Comparison of ENCODE assay signal across 35 cellular contexts in genomic region chr2:83142934-83143333, GRCh38.
"Had no signal": no experiment of that assay in that cellular context is flagged by ENCODE, and none has a peak within 500 bp of the region (broad histone marks: within the 10 kb centered on the region; RNA-seq: fewer than 3 reads in every experiment).

No MANE protein-coding gene starts in this region.

- H3K36me3 ChIP-seq: brain microvascular endothelial cell, esophagus muscularis mucosa, gastrocnemius medialis, heart left ventricle, WERI-Rb-1 had no signal

- H3K36me3 Mint-ChIP-seq: activated CD4-positive, alpha-beta memory T cell treated with anti-CD3 and anti-CD28 coated beads for 36 hours; activated CD8-positive, alpha-beta memory T cell treated with anti-CD3 and anti-CD28 coated beads, Interleukin-2, amount 10 ng/mL, durations not matched to agents 7 days and 5 days; activated naive CD4-positive, alpha-beta T cell treated with anti-CD3 and anti-CD28 coated beads, Interleukin-2, amount 10 ng/mL, durations not matched to agents 7 days and 5 days; activated naive CD4-positive, alpha-beta T cell treated with anti-CD3 and anti-CD28 coated beads, Interleukin-2, amount 50 U/mL, for 72 hours had no signal

- H3K4me1 ChIP-seq: esophagus muscularis mucosa, foreskin keratinocyte, gastrocnemius medialis, heart left ventricle had no signal

- H3K4me3 Mint-ChIP-seq: activated B cell treated with CpG ODN at 0.5 μM for 24 hours; activated CD4-positive, alpha-beta memory T cell treated with anti-CD3 and anti-CD28 coated beads for 36 hours; activated CD4-positive, alpha-beta T cell treated with anti-CD3 and anti-CD28 coated beads for 36 hours; activated CD4-positive, alpha-beta T cell treated with anti-CD3 and anti-CD28 coated beads, Interleukin-2, amount 10 ng/mL, durations not matched to agents 24 days and 14 days; activated CD8-positive, alpha-beta memory T cell treated with anti-CD3 and anti-CD28 coated beads, Interleukin-2, amount 10 ng/mL, durations not matched to agents 7 days and 5 days; activated CD8-positive, alpha-beta T cell treated with anti-CD3 and anti-CD28 coated beads, Interleukin-2, amount 10 ng/mL, durations not matched to agents 7 days and 5 days; activated naive CD4-positive, alpha-beta T cell treated with anti-CD3 and anti-CD28 coated beads, Interleukin-2, amount 10 ng/mL, durations not matched to agents 7 days and 5 days; activated T-helper 1 cell treated with anti-CD3 and anti-CD28 coated beads, Interleukin-12 subunit alpha, Interleukin-12 subunit beta, Interleukin-2, Interleukin-4 antibody, amounts not matched to agents 30 ng/mL and 10 ng/mL and 1 ng/mL, durations not matched to agents 14 hours and 24 hours and 36 hours; effector memory CD8-positive, alpha-beta T cell; T-helper 17 cell; T-helper 2 cell treated with Interferon-gamma antibody and Interleukin-4, amounts not matched to agents 5 μg/mL and 100 μg/mL, for 36 hours had no signal

- H3K9me3 ChIP-seq: esophagus muscularis mucosa, gastrocnemius medialis, heart left ventricle had no signal

- H3K27me3 ChIP-seq: brain microvascular endothelial cell, esophagus muscularis mucosa, foreskin keratinocyte, gastrocnemius medialis, heart left ventricle had no signal

- H3K27ac ChIP-seq: brain microvascular endothelial cell, esophagus muscularis mucosa, foreskin keratinocyte, gastrocnemius medialis, heart left ventricle, WERI-Rb-1 had no signal

- H3K4me3 ChIP-seq: esophagus muscularis mucosa, gastrocnemius medialis, heart left ventricle had no signal

- DNase-seq: activated B cell treated with CpG ODN at 0.5 μM for 24 hours; activated CD4-positive, alpha-beta memory T cell treated with anti-CD3 and anti-CD28 coated beads for 36 hours; activated CD4-positive, alpha-beta T cell treated with anti-CD3 and anti-CD28 coated beads for 36 hours; activated CD4-positive, alpha-beta T cell treated with anti-CD3 and anti-CD28 coated beads, Interleukin-2, amount 10 ng/mL, durations not matched to agents 24 days and 14 days; activated CD8-positive, alpha-beta memory T cell treated with anti-CD3 and anti-CD28 coated beads, Interleukin-2, amount 10 ng/mL, durations not matched to agents 7 days and 5 days; activated CD8-positive, alpha-beta memory T cell treated with anti-CD3 and anti-CD28 coated beads, Interleukin-2, amount 50 U/mL, for 4 hours; activated CD8-positive, alpha-beta T cell treated with anti-CD3 and anti-CD28 coated beads, Interleukin-2, amount 10 ng/mL, durations not matched to agents 7 days and 5 days; activated effector memory CD4-positive, alpha-beta T cell treated with anti-CD3 and anti-CD28 coated beads, Interleukin-2, amount 50 U/mL, for 16 hours; activated naive CD4-positive, alpha-beta T cell treated with anti-CD3 and anti-CD28 coated beads, Interleukin-2, amount 10 ng/mL, durations not matched to agents 7 days and 5 days; activated T-cell treated with anti-CD3 and anti-CD28 coated beads, Interleukin-2, amount 50 U/mL, for 1 hour; activated T-cell treated with anti-CD3 and anti-CD28 coated beads, Interleukin-2, amount 50 U/mL, for 48 hours; amniotic stem cell; anterior cingulate cortex; brain microvascular endothelial cell; caudate nucleus; cortex of kidney; effector CD4-positive, alpha-beta T cell; effector memory CD8-positive, alpha-beta T cell; erythroblast; foreskin keratinocyte; gastrocnemius medialis; glutamatergic neuron; heart left ventricle; T-helper 1 cell; T-helper 17 cell; T1000; WERI-Rb-1 had no signal

- H3K9me3 Mint-ChIP-seq: activated CD4-positive, alpha-beta T cell treated with anti-CD3 and anti-CD28 coated beads, Interleukin-2, amount 10 ng/mL, durations not matched to agents 24 days and 14 days; activated naive CD4-positive, alpha-beta T cell treated with anti-CD3 and anti-CD28 coated beads, Interleukin-2, amount 10 ng/mL, durations not matched to agents 7 days and 5 days had no signal

- ATAC-seq: activated CD4-positive, alpha-beta T cell treated with anti-CD3 and anti-CD28 coated beads for 36 hours; activated CD4-positive, CD25-positive, alpha-beta regulatory T cell treated with anti-CD3 and anti-CD28 coated beads, Interleukin-2, amount 50 U/mL, for 24 hours; activated CD8-positive, alpha-beta memory T cell treated with anti-CD3 and anti-CD28 coated beads, Interleukin-2, amount 10 ng/mL, durations not matched to agents 7 days and 5 days; activated CD8-positive, alpha-beta T cell treated with anti-CD3 and anti-CD28 coated beads, Interleukin-2, amount 10 ng/mL, durations not matched to agents 7 days and 5 days; activated naive CD4-positive, alpha-beta T cell treated with anti-CD3 and anti-CD28 coated beads, Interleukin-2, amount 50 U/mL, for 72 hours; effector memory CD8-positive, alpha-beta T cell; foreskin keratinocyte; gastrocnemius medialis; heart left ventricle; T-helper 17 cell had no signal

- H3K4me1 Mint-ChIP-seq: activated B cell treated with CpG ODN at 0.5 μM for 24 hours; activated CD4-positive, alpha-beta T cell treated with anti-CD3 and anti-CD28 coated beads for 36 hours; activated CD4-positive, alpha-beta T cell treated with anti-CD3 and anti-CD28 coated beads, Interleukin-2, amount 10 ng/mL, durations not matched to agents 24 days and 14 days; activated CD8-positive, alpha-beta memory T cell treated with anti-CD3 and anti-CD28 coated beads, Interleukin-2, amount 10 ng/mL, durations not matched to agents 7 days and 5 days; activated naive CD4-positive, alpha-beta T cell treated with anti-CD3 and anti-CD28 coated beads, Interleukin-2, amount 10 ng/mL, durations not matched to agents 7 days and 5 days; T-helper 17 cell had no signal

- H3K27ac Mint-ChIP-seq: activated B cell treated with CpG ODN at 0.5 μM for 24 hours; activated CD4-positive, alpha-beta memory T cell treated with anti-CD3 and anti-CD28 coated beads for 36 hours; activated CD4-positive, alpha-beta T cell treated with anti-CD3 and anti-CD28 coated beads for 36 hours; activated CD4-positive, alpha-beta T cell treated with anti-CD3 and anti-CD28 coated beads, Interleukin-2, amount 10 ng/mL, durations not matched to agents 24 days and 14 days; activated CD8-positive, alpha-beta memory T cell treated with anti-CD3 and anti-CD28 coated beads, Interleukin-2, amount 10 ng/mL, durations not matched to agents 7 days and 5 days; activated CD8-positive, alpha-beta T cell treated with anti-CD3 and anti-CD28 coated beads, Interleukin-2, amount 10 ng/mL, durations not matched to agents 7 days and 5 days; activated naive CD4-positive, alpha-beta T cell treated with anti-CD3 and anti-CD28 coated beads, Interleukin-2, amount 10 ng/mL, durations not matched to agents 7 days and 5 days; activated naive CD4-positive, alpha-beta T cell treated with anti-CD3 and anti-CD28 coated beads, Interleukin-2, amount 50 U/mL, for 72 hours; activated T-helper 1 cell treated with anti-CD3 and anti-CD28 coated beads, Interleukin-12 subunit alpha, Interleukin-12 subunit beta, Interleukin-2, Interleukin-4 antibody, amounts not matched to agents 30 ng/mL and 10 ng/mL and 1 ng/mL, durations not matched to agents 14 hours and 24 hours and 36 hours; activated T-helper 2 cell treated with anti-CD3 and anti-CD28 coated beads, Interferon-gamma antibody, Interleukin-2, Interleukin-4, amounts not matched to agents 10 μg/mL and 5 μg/mL and 100 μg/mL, durations not matched to agents 14 hours and 24 hours and 36 hours; effector memory CD8-positive, alpha-beta T cell; T-helper 17 cell; T-helper 2 cell treated with Interferon-gamma antibody and Interleukin-4, amounts not matched to agents 5 μg/mL and 100 μg/mL, for 36 hours had no signal

- FAIRE-seq: astrocyte, colon had no signal

- H3K27me3 Mint-ChIP-seq: activated B cell treated with CpG ODN at 0.5 μM for 24 hours; activated CD4-positive, alpha-beta memory T cell treated with anti-CD3 and anti-CD28 coated beads for 36 hours; activated CD4-positive, alpha-beta T cell treated with anti-CD3 and anti-CD28 coated beads for 36 hours; activated CD4-positive, alpha-beta T cell treated with anti-CD3 and anti-CD28 coated beads, Interleukin-2, amount 10 ng/mL, durations not matched to agents 24 days and 14 days; activated CD8-positive, alpha-beta memory T cell treated with anti-CD3 and anti-CD28 coated beads, Interleukin-2, amount 10 ng/mL, durations not matched to agents 7 days and 5 days; activated naive CD4-positive, alpha-beta T cell treated with anti-CD3 and anti-CD28 coated beads, Interleukin-2, amount 10 ng/mL, durations not matched to agents 7 days and 5 days; effector memory CD8-positive, alpha-beta T cell; T-helper 17 cell had no signal
